Comparison of ENCODE assay signal across 8 cellular contexts in genomic region chr22:46390652-46391301, GRCh38. TPM values are rescaled to one million over a fixed set of nuclear protein-coding genes. Genes with fewer than 3 reads are reported as not detected.
DNase-seq lines count a peak whose midpoint lies in the region; ATAC-seq and TF ChIP-seq lines count a peak whose summit lies in the region.

No MANE protein-coding gene starts in this region.

- H3K9me3 Mint-ChIP-seq in osteocyte (ENCODE audit: unreplicated experiment) = no peaks in the 10 kb centered on the region
- H3K9me3 Mint-ChIP-seq in CD4-positive, alpha-beta T cell = no peaks in the 10 kb centered on the region

- peak overlapping the region; percentile 64 for H3K27ac Mint-ChIP-seq in osteocyte (ENCODE audit: unreplicated experiment)
- H3K27ac Mint-ChIP-seq in CD4-positive, alpha-beta T cell = no peak overlapping the region

- H3K36me3 Mint-ChIP-seq in osteocyte (ENCODE audit: unreplicated experiment) = no peaks in the 10 kb centered on the region
- H3K36me3 Mint-ChIP-seq in CD4-positive, alpha-beta T cell (ENCODE audit: low read depth) = no peaks in the 10 kb centered on the region

- no peak overlapping the region for H3K4me3 Mint-ChIP-seq in osteocyte (ENCODE audit: unreplicated experiment)
- no peak overlapping the region for H3K4me3 Mint-ChIP-seq in CD4-positive, alpha-beta T cell

- DNase-seq in DMS153 treated with DMSO at 0.1 percent for 48 hours (lab: John Stamatoyannopoulos, UW; ENCODE audit: unreplicated experiment) = peak; percentile 61
- peak; percentile 80 for DNase-seq in fibroblast of peridontal ligament (ENCODE audit: extremely low read depth)
- no peak for DNase-seq in osteocyte (ENCODE audit: extremely low spot score, unreplicated experiment)
- no peak for DNase-seq in CD4-positive, alpha-beta T cell

- intact Hi-C loops in CD4-positive, alpha-beta T cell (cut with DNase I, micrococcal nuclease) = loop anchor here in 1 of 2 experiments (10.0 kb wide), 1 partner anchor 114 kb away; no protein-coding TSS in a partner anchor

- peak; percentile 36 for TF ChIP-seq CTCF in osteocyte (IDR thresholded peaks at IDR 0.05)
- TF ChIP-seq CTCF in CD4-positive, alpha-beta T cell (IDR thresholded peaks at IDR 0.05) = no peak

- H3K27me3 Mint-ChIP-seq in osteocyte (ENCODE audit: unreplicated experiment) = no peaks in the 10 kb centered on the region
- no peaks in the 10 kb centered on the region for H3K27me3 Mint-ChIP-seq in CD4-positive, alpha-beta T cell

- no peaks in the 10 kb centered on the region for H3K9me3 ChIP-seq in CD4-positive, alpha-beta T cell (ENCODE audit: control insufficient read depth, low read length)

- no peaks in the 10 kb centered on the region for H3K27me3 ChIP-seq in CD4-positive, alpha-beta T cell (ENCODE audit: control insufficient read depth, insufficient read depth, low read length)

- peaks cover 12% of the 10 kb centered on the region for H3K4me1 Mint-ChIP-seq in osteocyte (ENCODE audit: unreplicated experiment)
- peaks cover 5% of the 10 kb centered on the region for H3K4me1 Mint-ChIP-seq in CD4-positive, alpha-beta T cell (ENCODE audit: low read depth)

- CTCF ChIA-PET in CD4-positive, alpha-beta T cell (lab: Charles Lee) = no interaction called here

- no peak overlapping the region for H3K27ac ChIP-seq in CD4-positive, alpha-beta T cell (ENCODE audit: low read depth, low read length)

- POLR2A ChIA-PET in CD4-positive, alpha-beta T cell (lab: Charles Lee) = no interaction called here

- no peak for ATAC-seq in CD4-positive, alpha-beta T cell (ENCODE audit: poor library complexity)
- ATAC-seq in HG02588 (IDR thresholded peaks at IDR 0.05; ENCODE audit: unreplicated experiment) = no peak
- no peak for ATAC-seq in GM18519 (IDR thresholded peaks at IDR 0.05; ENCODE audit: low FRiP score, unreplicated experiment)
- ATAC-seq in HG02852 (IDR thresholded peaks at IDR 0.05; ENCODE audit: unreplicated experiment) = no peak

TF ChIP-seq in PFSK-1, 5 proteins besides CTCF, POLR2A, EP300 and RAD21:
- TF ChIP-seq SIN3A (IDR thresholded peaks at IDR 0.05; ENCODE audit: borderline replicate concordance, insufficient read depth, low read length) (no peak), POLR2AphosphoS5 (IDR thresholded peaks at IDR 0.05; ENCODE audit: low read depth, low read length) (no peak), TAF1 (IDR thresholded peaks at IDR 0.05; ENCODE audit: borderline replicate concordance, insufficient read depth, low read length) (no peak), REST (IDR thresholded peaks at IDR 0.05; ENCODE audit: insufficient read depth in 1 of 2, low read depth in 2 of 2, low read length in 2 of 2) (no peak), FOXP2 (optimal IDR thresholded peaks at IDR 0.05; ENCODE audit: borderline replicate concordance, extremely low read depth, extremely low read length, insufficient read depth) (peak; percentile 8)

RNA-seq across cellular contexts. Expression of gene TRMU, which starts 55.3 kb away (rescaled TPM):
- 49.6 TPM for polyA plus RNA-seq in PFSK-1 (2012; ENCODE audit: insufficient read length, low read depth)
- 36.7 and 38.2 TPM in 2 replicates for total RNA-seq in osteocyte
- 10 to 100 TPM; 65.2 to 65.4 TPM for total RNA-seq in CD4-positive, alpha-beta T cell

Comparison
In these comparisons a context has a peak if more than half of its experiments do, and no peak if none do; other contexts are left out.
1. DNase-seq: peak in DMS153 treated with DMSO at 0.1 percent for 48 hours (single experiment) and fibroblast of peridontal ligament (single experiment); none in osteocyte (single experiment) and CD4-positive, alpha-beta T cell (0 of 10).